Comparison of ENCODE assay signal across 9 cellular contexts in genomic region chr6:96885187-96885631, GRCh38. TPM values are rescaled to one million over a fixed set of nuclear protein-coding genes. Genes with fewer than 3 reads are reported as not detected.
DNase-seq lines count a peak whose midpoint lies in the region; ATAC-seq, FAIRE-seq and TF ChIP-seq lines count a peak whose summit lies in the region.
"Not testable (repeated sequence)": the region's sequence is repeated elsewhere in the genome, so short reads cannot be mapped to it uniquely, and the experiment has no call there.
"Had no signal": no experiment of that assay in that cellular context is flagged by ENCODE, and none has a peak within 500 bp of the region (broad histone marks: within the 10 kb centered on the region; RNA-seq: fewer than 3 reads in every experiment).

No MANE protein-coding gene starts in this region.

- H3K79me2 ChIP-seq in HepG2 (ENCODE audit: insufficient read depth, low read length), result not testable (repeated sequence)

- not testable (repeated sequence) for H3K36me3 Mint-ChIP-seq in CD8-positive, alpha-beta T cell

- not testable (repeated sequence) for H3K27ac ChIP-seq in CD8-positive, alpha-beta T cell (ENCODE audit: low read depth, low read length); HepG2 (ENCODE audit: extremely low read length, insufficient read depth, low read length)
- H3K27ac ChIP-seq in KOPT-K1 (ENCODE audit: low read depth, low read length, poor library complexity, severe bottlenecking), result peak overlapping the region; percentile 60

- intact Hi-C loops in CD8-positive, alpha-beta T cell (cut with DNase I, micrococcal nuclease); HepG2 (cut with micrococcal nuclease; ENCODE audit: unreplicated experiment): not testable (repeated sequence)

- H3K4me3 ChIP-seq in CD8-positive, alpha-beta T cell (ENCODE audit: low read depth, low read length), result not testable (repeated sequence)
- H3K4me3 ChIP-seq in HepG2 (replicated peaks in 1 of 3; ENCODE audit: insufficient read depth in 1 of 3, low read depth in 2 of 3, low read length in 3 of 3), result peak overlapping the region in 1 of 3 experiments; percentile 34; a peak in 2 of 6 replicates

- H3K9ac ChIP-seq in HepG2 (ENCODE audit: insufficient read depth, low read depth, low read length), result not testable (repeated sequence)

- H4K20me1 ChIP-seq in HepG2 (ENCODE audit: insufficient read depth, low read length), result not testable (repeated sequence)

- ATAC-seq in CD8-positive, alpha-beta T cell, result peak; percentile 86
- ATAC-seq in GM18868 (IDR thresholded peaks at IDR 0.05; ENCODE audit: unreplicated experiment) (peak; percentile 97), GM21619 (IDR thresholded peaks at IDR 0.05; ENCODE audit: unreplicated experiment) (peak; percentile 91), HG03060 (IDR thresholded peaks at IDR 0.05; ENCODE audit: low read depth, unreplicated experiment) (peak; percentile 83), HepG2 (peak; percentile 96)

- POLR2A ChIA-PET in CD8-positive, alpha-beta T cell (lab: Charles Lee), result not testable (repeated sequence)
- POLR2A ChIA-PET in HepG2 (lab: Yijun Ruan, JAX), result interaction anchor here (0.7 kb wide), 1 partner anchor 13 kb away, joined by 3 read pairs; no protein-coding TSS in a partner anchor

- not testable (repeated sequence) for H3K4me1 ChIP-seq in CD8-positive, alpha-beta T cell (ENCODE audit: insufficient read depth, low read length)
- peaks cover 10% of the 10 kb centered on the region; the same call in 1 of the 2 replicates for H3K4me1 ChIP-seq in HepG2 (ENCODE audit: insufficient read depth, low read length)

- WGBS in HepG2 (ENCODE audit: low lambda C conversion rate), result 8% methylated on average over 5 of the region's 5 CpGs

- H3K9me3 Mint-ChIP-seq in CD8-positive, alpha-beta T cell, result not testable (repeated sequence)

- H3K27me3 ChIP-seq in CD8-positive, alpha-beta T cell (ENCODE audit: insufficient read depth, low read length); HepG2 (ENCODE audit: control insufficient read depth in 1 of 2, insufficient read depth in 2 of 2, low read length in 2 of 2): not testable (repeated sequence)

- not testable (repeated sequence) for TF ChIP-seq EP300 in HepG2 (IDR thresholded peaks at IDR 0.05; ENCODE audit: low read depth in 2 of 2, low read length in 2 of 2); HepG2 (CRISPR knock-in tag; IDR thresholded peaks at IDR 0.05; ENCODE audit: borderline replicate concordance)

- not testable (repeated sequence) for H3K27me3 Mint-ChIP-seq in CD8-positive, alpha-beta T cell (ENCODE audit: low read depth)

- TF ChIP-seq RAD21 in HepG2 (CRISPR knock-in tag; IDR thresholded peaks at IDR 0.05), result not testable (repeated sequence)

- BruUV-seq in HepG2 (replicated peaks; lab: Mats Ljungman, UMichigan), result not testable (repeated sequence)

- not testable (repeated sequence) for H3K4me3 Mint-ChIP-seq in CD8-positive, alpha-beta T cell

- DNase-seq in CD8-positive, alpha-beta T cell, result not testable (repeated sequence)
- DNase-seq in NCI-H510A (lab: John Stamatoyannopoulos, UW) (peak; percentile 34), HepG2 (ENCODE audit: low spot score) (peak; percentile 39)
- DNase-seq in activated CD4-positive, alpha-beta T cell treated with anti-CD3 and anti-CD28 coated beads, Interleukin-2, amount 50 U/mL, for 1 hour, result peak; percentile 1

- H3K4me2 ChIP-seq in HepG2 (ENCODE audit: low read depth, low read length), result peak overlapping the region; percentile 53

- in situ Hi-C loops in HepG2 (cut with HindIII; ENCODE audit: extremely low pct_ligation_motif_present, low pct_unique_long_range_greater_than_20kb), result not testable (repeated sequence)

- TF ChIP-seq CTCF in CD8-positive, alpha-beta T cell (IDR thresholded peaks at IDR 0.05); HepG2 (CRISPR knock-in tag; IDR thresholded peaks at IDR 0.05): not testable (repeated sequence)

- H3K27ac Mint-ChIP-seq in CD8-positive, alpha-beta T cell, result not testable (repeated sequence)

- CTCF ChIA-PET in CD8-positive, alpha-beta T cell (lab: Charles Lee), result interaction anchor here (0.9 kb wide), 1 partner anchor 11 kb away, joined by 3 read pairs; no protein-coding TSS in a partner anchor
- CTCF ChIA-PET in HepG2 (lab: Yijun Ruan, JAX; ENCODE audit: low intra/inter-chr PET ratio, low total read pairs), result not testable (repeated sequence)

- H3K4me1 Mint-ChIP-seq in CD8-positive, alpha-beta T cell (ENCODE audit: low read depth), result not testable (repeated sequence)

- FAIRE-seq in HepG2 (lab: Jason Lieb, UNC), result not testable (repeated sequence)

- TF ChIP-seq POLR2A in HepG2 (IDR thresholded peaks at IDR 0.05; ENCODE audit: insufficient read depth in 1 of 2, low read depth in 2 of 2, low read length in 2 of 2), result not testable (repeated sequence)

- not testable (repeated sequence) for H3K36me3 ChIP-seq in CD8-positive, alpha-beta T cell (ENCODE audit: insufficient read depth, low read length); HepG2 (replicated peaks in 1 of 2; ENCODE audit: control insufficient read depth in 1 of 2, insufficient read depth in 2 of 2, low read length in 2 of 2)
- peaks cover 13% of the 10 kb centered on the region for H3K36me3 ChIP-seq in KOPT-K1 (ENCODE audit: insufficient read depth, low read length)

- H3K9me3 ChIP-seq in CD8-positive, alpha-beta T cell (ENCODE audit: low read length); KOPT-K1 (ENCODE audit: insufficient read depth, low read length, poor library complexity, severe bottlenecking); HepG2 (ENCODE audit: low read length): not testable (repeated sequence)

- H2AFZ ChIP-seq in HepG2 (ENCODE audit: low read length), result not testable (repeated sequence)

RNA-seq across cellular contexts. Expression of gene NDUFAF4, which starts 12.5 kb away (rescaled TPM):
- 10 to 100 TPM; 31.6 to 34.4 TPM for total RNA-seq in CD8-positive, alpha-beta T cell
- 59.7 and 89.4 TPM in 2 replicates for total RNA-seq in HepG2 (2016; rRNA removed; fragmentation: Illumina TruSeq; extraction: Trizol)
- 20.0 and 20.1 TPM in 2 replicates for total RNA-seq in HepG2 (2016; cell fraction: cytosol; rRNA removed; fragmentation: Illumina TruSeq; extraction: Trizol; ENCODE audit: low read depth)
- total RNA-seq in HepG2 (2016; cell fraction: insoluble cytoplasmic fraction; rRNA removed; fragmentation: Illumina TruSeq; extraction: Trizol), result 63.6 and 98.2 TPM in 2 replicates
- 23.7 and 25.5 TPM in 2 replicates for total RNA-seq in HepG2 (2016; cell fraction: membrane; rRNA removed; fragmentation: Illumina TruSeq; extraction: Trizol)
- 21.7 and 23.2 TPM in 2 replicates for total RNA-seq in HepG2 (2016; cell fraction: nucleus; rRNA removed; fragmentation: Illumina TruSeq; extraction: Trizol)
- 30.0 and 41.3 TPM in 2 replicates for polyA plus RNA-seq in HepG2 (2011; rRNA removed)
- 13.5 and 19.6 TPM in 2 replicates for polyA plus RNA-seq in HepG2 (2011; cell fraction: cytosol; rRNA removed)
- polyA plus RNA-seq in HepG2 (2011; cell fraction: nucleus; rRNA removed), result 4.4 and 7.4 TPM in 2 replicates
- polyA plus RNA-seq in HepG2 (2012), result 48.2 and 50.6 TPM in 2 replicates
- 23.4 and 29.7 TPM in 2 replicates for polyA plus RNA-seq in HepG2 (2016; cell fraction: cytosol; fragmentation: Illumina TruSeq; extraction: Trizol; ENCODE audit: low read depth)
- 116 and 118 TPM in 2 replicates for polyA plus RNA-seq in HepG2 (2016; cell fraction: insoluble cytoplasmic fraction; fragmentation: Illumina TruSeq; extraction: Trizol; ENCODE audit: low read depth)
- 22.4 and 23.6 TPM in 2 replicates for polyA plus RNA-seq in HepG2 (2016; cell fraction: membrane; fragmentation: Illumina TruSeq; extraction: Trizol; ENCODE audit: low read depth)
- 48.8 and 51.9 TPM in 2 replicates for polyA plus RNA-seq in HepG2 (2016; cell fraction: nucleus; fragmentation: Illumina TruSeq; extraction: Trizol; ENCODE audit: insufficient read depth, low read depth)
- 10.1 and 29.0 TPM in 2 replicates for polyA minus RNA-seq in HepG2 (2011; rRNA and poly(A)+ RNA removed; ENCODE audit: low replicate concordance)
- polyA minus RNA-seq in HepG2 (2011; cell fraction: cytosol; rRNA and poly(A)+ RNA removed), result 10.1 and 13.1 TPM in 2 replicates
- 5.0 and 6.2 TPM in 2 replicates for polyA minus RNA-seq in HepG2 (2011; cell fraction: nucleus; rRNA and poly(A)+ RNA removed)

RNA-seq across cellular contexts. Expression of gene KLHL32, which starts 39.3 kb away (rescaled TPM):
- 1 to 10 TPM; 1.5 to 2.0 TPM for total RNA-seq in CD8-positive, alpha-beta T cell
- total RNA-seq in HepG2 (2016; rRNA removed; fragmentation: Illumina TruSeq; extraction: Trizol), result 0.08 and 0.11 TPM in 2 replicates
- total RNA-seq in HepG2 (2016; cell fraction: cytosol; rRNA removed; fragmentation: Illumina TruSeq; extraction: Trizol; ENCODE audit: low read depth), result not detected in 2 replicates
- 0.07 and 0.22 TPM in 2 replicates for total RNA-seq in HepG2 (2016; cell fraction: insoluble cytoplasmic fraction; rRNA removed; fragmentation: Illumina TruSeq; extraction: Trizol)
- total RNA-seq in HepG2 (2016; cell fraction: membrane; rRNA removed; fragmentation: Illumina TruSeq; extraction: Trizol), result not detected in 2 replicates
- 0.38 and 0.40 TPM in 2 replicates for total RNA-seq in HepG2 (2016; cell fraction: nucleus; rRNA removed; fragmentation: Illumina TruSeq; extraction: Trizol)
- 0.34 and 0.35 TPM in 2 replicates for polyA plus RNA-seq in HepG2 (2011; rRNA removed)
- 0.23 and 0.31 TPM in 2 replicates for polyA plus RNA-seq in HepG2 (2011; cell fraction: cytosol; rRNA removed)
- polyA plus RNA-seq in HepG2 (2011; cell fraction: nucleus; rRNA removed), result 0.23 and 0.47 TPM in 2 replicates
- polyA plus RNA-seq in HepG2 (2012), result 0.23 and 0.24 TPM in 2 replicates
- polyA plus RNA-seq in HepG2 (2016; cell fraction: cytosol; fragmentation: Illumina TruSeq; extraction: Trizol; ENCODE audit: low read depth), result 0.08 TPM in 1 of 2 replicates, not detected in the other
- polyA plus RNA-seq in HepG2 (2016; cell fraction: insoluble cytoplasmic fraction; fragmentation: Illumina TruSeq; extraction: Trizol; ENCODE audit: low read depth), result 0.14 TPM in 1 of 2 replicates, not detected in the other
- polyA plus RNA-seq in HepG2 (2016; cell fraction: membrane; fragmentation: Illumina TruSeq; extraction: Trizol; ENCODE audit: low read depth), result 0.07 TPM in 1 of 2 replicates, not detected in the other
- polyA plus RNA-seq in HepG2 (2016; cell fraction: nucleus; fragmentation: Illumina TruSeq; extraction: Trizol; ENCODE audit: insufficient read depth, low read depth), result 0.27 and 0.34 TPM in 2 replicates
- polyA minus RNA-seq in HepG2 (2011; rRNA and poly(A)+ RNA removed; ENCODE audit: low replicate concordance), result 1.3 TPM in 1 of 2 replicates, not detected in the other
- polyA minus RNA-seq in HepG2 (2011; cell fraction: cytosol; rRNA and poly(A)+ RNA removed), result 0.20 and 0.26 TPM in 2 replicates
- polyA minus RNA-seq in HepG2 (2011; cell fraction: nucleus; rRNA and poly(A)+ RNA removed), result 0.90 and 0.99 TPM in 2 replicates
- total RNA-seq: G401 had no signal

RNA-seq across cellular contexts. Expression of gene GPR63, which starts 47.9 kb away (rescaled TPM):
- not detected for total RNA-seq in CD8-positive, alpha-beta T cell
- total RNA-seq in HepG2 (2016; rRNA removed; fragmentation: Illumina TruSeq; extraction: Trizol), result 0.02 and 0.03 TPM in 2 replicates
- not detected in 2 replicates for total RNA-seq in HepG2 (2016; cell fraction: cytosol; rRNA removed; fragmentation: Illumina TruSeq; extraction: Trizol; ENCODE audit: low read depth)
- total RNA-seq in HepG2 (2016; cell fraction: insoluble cytoplasmic fraction; rRNA removed; fragmentation: Illumina TruSeq; extraction: Trizol), result 0.02 and 0.03 TPM in 2 replicates
- total RNA-seq in HepG2 (2016; cell fraction: membrane; rRNA removed; fragmentation: Illumina TruSeq; extraction: Trizol), result 0.03 TPM in 1 of 2 replicates, not detected in the other
- total RNA-seq in HepG2 (2016; cell fraction: nucleus; rRNA removed; fragmentation: Illumina TruSeq; extraction: Trizol), result 0.06 TPM in 1 of 2 replicates, not detected in the other
- polyA plus RNA-seq in HepG2 (2011; rRNA removed), result 0.01 TPM in 2 replicates
- polyA plus RNA-seq in HepG2 (2011; cell fraction: cytosol; rRNA removed), result not detected in 2 replicates
- not detected in 2 replicates for polyA plus RNA-seq in HepG2 (2011; cell fraction: nucleus; rRNA removed)
- polyA plus RNA-seq in HepG2 (2012), result not detected in 2 replicates
- polyA plus RNA-seq in HepG2 (2016; cell fraction: cytosol; fragmentation: Illumina TruSeq; extraction: Trizol; ENCODE audit: low read depth), result not detected in 2 replicates
- not detected in 2 replicates for polyA plus RNA-seq in HepG2 (2016; cell fraction: insoluble cytoplasmic fraction; fragmentation: Illumina TruSeq; extraction: Trizol; ENCODE audit: low read depth)
- 0.02 and 0.03 TPM in 2 replicates for polyA plus RNA-seq in HepG2 (2016; cell fraction: membrane; fragmentation: Illumina TruSeq; extraction: Trizol; ENCODE audit: low read depth)
- polyA plus RNA-seq in HepG2 (2016; cell fraction: nucleus; fragmentation: Illumina TruSeq; extraction: Trizol; ENCODE audit: insufficient read depth, low read depth), result not detected in 2 replicates
- polyA minus RNA-seq in HepG2 (2011; rRNA and poly(A)+ RNA removed; ENCODE audit: low replicate concordance), result 0.33 TPM in 1 of 2 replicates, not detected in the other
- polyA minus RNA-seq in HepG2 (2011; cell fraction: cytosol; rRNA and poly(A)+ RNA removed), result not detected in 2 replicates
- not detected in 2 replicates for polyA minus RNA-seq in HepG2 (2011; cell fraction: nucleus; rRNA and poly(A)+ RNA removed)
- total RNA-seq: G401 had no signal
